In genomic region chr16:78562156-78562555, GRCh38 we compare ENCODE assay signal across 30 cellular contexts.
"Had no signal": no experiment of that assay in that cellular context is flagged by ENCODE, and none has a peak within 500 bp of the region (broad histone marks: within the 10 kb centered on the region; RNA-seq: fewer than 3 reads in every experiment).

No MANE protein-coding gene starts in this region.

- ATAC-seq: left colon; left lung; lower lobe of right lung; pancreas; right cardiac atrium; sciatic nerve; stimulated activated effector memory CD8-positive, alpha-beta T cell treated with anti-CD3 and anti-CD28 coated beads, Interleukin-12 subunit alpha, Interleukin-12 subunit beta, amount 100 ng/mL, for 72 hours had no signal

- H3K27me3 ChIP-seq: left lung, pancreas, spleen, suprapubic skin, tibial nerve, upper lobe of left lung, vagina had no signal

- H3K27me3 Mint-ChIP-seq: naive B cell; stimulated activated naive CD8-positive, alpha-beta T cell treated with anti-CD3 and anti-CD28 coated beads, Interleukin-15, Interleukin-2, amounts not matched to agents 100 ng/mL and 50 ng/mL, for 24 hours had no signal

- H3K4me3 ChIP-seq: left lung, lower lobe of right lung, pancreas, prostate gland, skin epidermis, spleen, suprapubic skin, thoracic aorta, tibial nerve, upper lobe of left lung, vagina had no signal

- DNase-seq: hypothalamus; immature natural killer cell; kidney; left colon; left lung; lower lobe of right lung; mammary epithelial cell; mesendoderm; naive B cell; nucleus accumbens; pancreas; retina; right cardiac atrium; spleen; stimulated activated CD4-positive, alpha-beta T cell treated with anti-CD3 and anti-CD28 coated beads, Interleukin-4, amount 100 ng/mL, for 24 hours; stimulated activated naive CD4-positive, alpha-beta T cell; upper lobe of left lung had no signal

- H3K4me3 Mint-ChIP-seq: immature natural killer cell; mesothelial cell of epicardium; naive B cell; nephron; neural crest cell; stimulated activated effector memory CD8-positive, alpha-beta T cell treated with anti-CD3 and anti-CD28 coated beads, Interleukin-12 subunit alpha, Interleukin-12 subunit beta, amount 100 ng/mL, for 72 hours; stimulated activated naive CD8-positive, alpha-beta T cell treated with anti-CD3 and anti-CD28 coated beads, Interleukin-15, Interleukin-2, amounts not matched to agents 100 ng/mL and 50 ng/mL, for 24 hours had no signal

- H3K36me3 Mint-ChIP-seq: stimulated activated effector memory CD8-positive, alpha-beta T cell treated with anti-CD3 and anti-CD28 coated beads, Interleukin-12 subunit alpha, Interleukin-12 subunit beta, amount 100 ng/mL, for 72 hours had no signal

- H3K9me3 ChIP-seq: left lung, lower lobe of right lung, pancreas, prostate gland, suprapubic skin, thoracic aorta, tibial nerve, upper lobe of left lung, vagina had no signal

- H3K9me3 Mint-ChIP-seq: stimulated activated effector memory CD8-positive, alpha-beta T cell treated with anti-CD3 and anti-CD28 coated beads, Interleukin-12 subunit alpha, Interleukin-12 subunit beta, amount 100 ng/mL, for 72 hours had no signal

- H3K27ac Mint-ChIP-seq: mesothelial cell of epicardium; nephron; stimulated activated effector memory CD8-positive, alpha-beta T cell treated with anti-CD3 and anti-CD28 coated beads, Interleukin-12 subunit alpha, Interleukin-12 subunit beta, amount 100 ng/mL, for 72 hours; stimulated activated naive CD8-positive, alpha-beta T cell treated with anti-CD3 and anti-CD28 coated beads, Interleukin-15, Interleukin-2, amounts not matched to agents 100 ng/mL and 50 ng/mL, for 24 hours had no signal

- H3K36me3 ChIP-seq: left lung, lower lobe of right lung, pancreas, prostate gland, spleen, suprapubic skin, thoracic aorta, tibial nerve, upper lobe of left lung, vagina had no signal

- H3K27ac ChIP-seq: left lung, lower lobe of right lung, pancreas, prostate gland, spleen, suprapubic skin, thoracic aorta, tibial nerve, upper lobe of left lung, vagina had no signal

- FAIRE-seq: islet of Langerhans, kidney, pancreas had no signal

- H3K4me1 ChIP-seq: left lung, lower lobe of right lung, pancreas, prostate gland, tibial nerve, vagina had no signal
